In genomic region chr22:46113910-46114517, GRCh38 we compare ENCODE assay signal across 13 cellular contexts. TPM values are rescaled to one million over a fixed set of nuclear protein-coding genes. Genes with fewer than 3 reads are reported as not detected.
DNase-seq lines count a peak whose midpoint lies in the region; ATAC-seq and TF ChIP-seq lines count a peak whose summit lies in the region.
"Had no signal": no experiment of that assay in that cellular context is flagged by ENCODE, and none has a peak within 500 bp of the region (broad histone marks: within the 10 kb centered on the region; RNA-seq: fewer than 3 reads in every experiment).

No MANE protein-coding gene starts in this region.

- DNase-seq in NT2/D1 (ENCODE audit: low read depth, low spot score) (no peak), esophagus muscularis mucosa (ENCODE audit: extremely low spot score) (no peak), ovary (peak in 3 of 5 donors; percentile 57 to 65 (median 62)), transverse colon (no peak), kidney tubule cell (ENCODE audit: low spot score) (no peak), brain microvascular endothelial cell (no peak)
- DNase-seq: activated CD8-positive, alpha-beta memory T cell treated with anti-CD3 and anti-CD28 coated beads for 24 hours; activated naive CD4-positive, alpha-beta T cell treated with Interleukin-2 at 50 U/mL for 16 hours; COR-L47; natural killer cell; NCI-H1105; T1000 had no signal

- H3K4me3 ChIP-seq in NT2/D1 (ENCODE audit: insufficient read length, low read depth) (no peak overlapping the region), esophagus muscularis mucosa (no peak overlapping the region), ovary (no peak overlapping the region), transverse colon (no peak overlapping the region), brain microvascular endothelial cell (ENCODE audit: low read depth, low read length) (no peak overlapping the region)

- H3K27me3 ChIP-seq in NT2/D1 (ENCODE audit: insufficient read depth, insufficient read length): no peaks in the 10 kb centered on the region
- no peaks in the 10 kb centered on the region for H3K27me3 ChIP-seq in esophagus muscularis mucosa
- no peaks in the 10 kb centered on the region for H3K27me3 ChIP-seq in ovary
- no peaks in the 10 kb centered on the region for H3K27me3 ChIP-seq in transverse colon
- H3K27me3 ChIP-seq in brain microvascular endothelial cell (replicated peaks): no peaks in the 10 kb centered on the region

- peaks cover 18% of the 10 kb centered on the region for H3K4me1 ChIP-seq in NT2/D1 (ENCODE audit: insufficient read depth, insufficient read length)
- H3K4me1 ChIP-seq in esophagus muscularis mucosa: peaks cover 76 to 83% (median 82%) of the 10 kb centered on the region in 4 donors
- H3K4me1 ChIP-seq in ovary (ENCODE audit: insufficient read depth): peaks cover 34% of the 10 kb centered on the region
- peaks cover 14 to 35% (median 25%) of the 10 kb centered on the region in 4 donors for H3K4me1 ChIP-seq in transverse colon

- no peak for ATAC-seq in HG02623 (IDR thresholded peaks at IDR 0.05; ENCODE audit: unreplicated experiment)
- ATAC-seq: natural killer cell had no signal

- TF ChIP-seq POLR2A in esophagus muscularis mucosa (IDR thresholded peaks at IDR 0.05; ENCODE audit: low read depth): no peak
- TF ChIP-seq POLR2A in ovary (IDR thresholded peaks at IDR 0.05): no peak
- no peak for TF ChIP-seq POLR2A in transverse colon (IDR thresholded peaks at IDR 0.05)

- intact Hi-C loops in esophagus muscularis mucosa (cut with DNase I): no loop called here
- intact Hi-C loops in ovary (cut with DNase I): loop anchor here in 1 of 4 donors (2.0 kb wide), 1 partner anchor 109 kb away; no protein-coding TSS in a partner anchor
- intact Hi-C loops in transverse colon (cut with DNase I; ENCODE audit: low total_unique reads): no loop called here

- H3K36me3 ChIP-seq in NT2/D1 (ENCODE audit: insufficient read depth, insufficient read length, low read length) (no peaks in the 10 kb centered on the region), esophagus muscularis mucosa (peaks cover 10 to 51% (median 48%) of the 10 kb centered on the region in 4 donors), ovary (no peaks in the 10 kb centered on the region), transverse colon (peaks cover 0 to 4% (median 0%) of the 10 kb centered on the region in 4 donors), brain microvascular endothelial cell (replicated peaks) (peaks cover 19% of the 10 kb centered on the region)

- no peak for TF ChIP-seq CTCF in esophagus muscularis mucosa (IDR thresholded peaks at IDR 0.05)
- TF ChIP-seq CTCF in ovary (IDR thresholded peaks at IDR 0.05): no peak
- TF ChIP-seq CTCF in transverse colon (IDR thresholded peaks at IDR 0.05): no peak
- TF ChIP-seq CTCF in brain microvascular endothelial cell (IDR thresholded peaks at IDR 0.05; ENCODE audit: low read depth, low read length, missing control alignments): no peak

- WGBS in esophagus muscularis mucosa: 58% methylated on average over 5 of the region's 21 CpGs
- 40 to 56% (median 52%) methylated on average over 18 to 21 of the region's 21 CpGs for WGBS in ovary, 3 donors
- 73% methylated on average over 21 of the region's 21 CpGs; no CpG with 5 or more reads in 1 of the 2 donors for WGBS in transverse colon (ENCODE audit: low coverage in 1 of 2), 2 donors

- H3K9ac ChIP-seq in NT2/D1 (ENCODE audit: insufficient read length, low read depth): peak overlapping the region; percentile 50

- H3K9me3 ChIP-seq in NT2/D1 (ENCODE audit: insufficient read depth, low read length) (no peaks in the 10 kb centered on the region), esophagus muscularis mucosa (no peaks in the 10 kb centered on the region), ovary (no peaks in the 10 kb centered on the region), transverse colon (no peaks in the 10 kb centered on the region)

- H3K27ac ChIP-seq in esophagus muscularis mucosa (replicated peaks in 1 of 4): peak overlapping the region; percentile 79 to 85 (median 82)
- peak overlapping the region; percentile 57 to 68 for H3K27ac ChIP-seq in ovary
- H3K27ac ChIP-seq in transverse colon: peak overlapping the region; percentile 70 to 83 (median 77)
- no peak overlapping the region for H3K27ac ChIP-seq in brain microvascular endothelial cell

- in situ Hi-C loops in transverse colon (cut with MboI; ENCODE audit: low pct_ligation_motif_present in 1 of 4, low pct_unique_long_range_greater_than_20kb in 1 of 4, low sequenced_read_pairs in 3 of 4) (loop anchor here in 2 of 4 donors (10.0 to 25.0 kb wide), 2 partner anchors 109 to 423 kb away; partner anchors contain the start of gene CELSR1 (in 1 of the 2)), brain microvascular endothelial cell (cut with HindIII; ENCODE audit: low pct_ligation_motif_present, low sequenced_read_pairs) (no loop called here)

- no peak for TF ChIP-seq EP300 in esophagus muscularis mucosa (IDR thresholded peaks at IDR 0.05)
- no peak for TF ChIP-seq EP300 in ovary (IDR thresholded peaks at IDR 0.05)
- TF ChIP-seq EP300 in transverse colon (IDR thresholded peaks at IDR 0.05; ENCODE audit: low read depth): no peak

RNA-seq across cellular contexts. Expression of gene PPARA, which starts 36.3 kb away (rescaled TPM):
- 10 to 100 TPM; 17.0 to 50.9 (median 26.8) TPM for total RNA-seq in esophagus muscularis mucosa
- 10 to 100 TPM in 6 of 7 donors, 1 to 10 TPM in 1; 9.7 to 41.0 (median 34.0) TPM for total RNA-seq in ovary
- polyA plus RNA-seq in ovary: 10 to 100 TPM; 12.8 to 16.0 TPM
- total RNA-seq in transverse colon: 10 to 100 TPM; 52.0 to 88.1 (median 74.7) TPM

Comparison
In these comparisons a context has a peak if more than half of its experiments do, and no peak if none do; other contexts are left out.
1. DNase-seq: peak in ovary (3 of 5); none in NT2/D1 (single experiment), esophagus muscularis mucosa (single experiment), transverse colon (single experiment), kidney tubule cell (single experiment) and brain microvascular endothelial cell (single experiment).